ENCODE assay signal across 22 cellular contexts in the genomic region with DNA sequence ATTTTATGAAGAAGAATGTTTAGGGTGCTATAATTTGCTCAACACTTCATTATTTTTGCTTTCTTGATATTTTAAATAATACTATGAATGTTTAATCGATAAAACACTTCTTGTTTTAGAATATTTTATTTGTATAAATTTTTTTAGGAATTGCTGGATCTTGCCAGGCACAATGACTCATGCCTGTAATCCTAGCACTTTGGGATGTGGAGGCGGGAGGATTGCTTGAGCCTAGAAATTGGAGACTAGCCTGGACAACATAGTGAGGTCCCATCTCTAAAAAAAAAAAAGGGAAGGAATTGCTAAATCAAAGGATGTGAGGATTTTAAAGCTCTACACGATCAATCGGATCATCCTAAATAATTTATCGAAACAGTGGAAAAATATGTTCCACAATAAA. TPM values are rescaled to one million over a fixed set of nuclear protein-coding genes. Genes with fewer than 3 reads are reported as not detected.
A peak's percentile ranks its signal among the peaks of the same experiment; 100 is the strongest.
DNase-seq lines count a peak whose midpoint lies in the region; ATAC-seq, FAIRE-seq and TF ChIP-seq lines count a peak whose summit lies in the region.
"Had no signal": no experiment of that assay in that cellular context is flagged by ENCODE, and none has a peak within 500 bp of the region (broad histone marks: within the 10 kb centered on the region; RNA-seq: fewer than 3 reads in every experiment).

No MANE protein-coding gene starts in this region.

- TF ChIP-seq POLR2A in endothelial cell of umbilical vein (IDR thresholded peaks at IDR 0.05; ENCODE audit: low read depth, low read length), result no peak

- POLR2A ChIA-PET in endothelial cell of umbilical vein (lab: Charles Lee), result no interaction called here

- ATAC-seq in HG03025 (IDR thresholded peaks at IDR 0.05; ENCODE audit: low FRiP score, unreplicated experiment), result no peak
- ATAC-seq: HCT116, Panc1 had no signal

- H3K4me2 ChIP-seq in endothelial cell of umbilical vein (ENCODE audit: insufficient read depth, low read length), result no peak overlapping the region
- H3K4me2 ChIP-seq: SK-N-SH had no signal

- no peak overlapping the region for H3K4me3 ChIP-seq in endothelial cell of umbilical vein (replicated peaks in 1 of 3; ENCODE audit: insufficient read depth in 1 of 3, low read depth in 1 of 3, low read length in 3 of 3)
- no peak overlapping the region for H3K4me3 ChIP-seq in fibroblast of the aortic adventitia (ENCODE audit: low read depth, low read length)
- H3K4me3 ChIP-seq in kidney (ENCODE audit: low read length in 2 of 2), result no peak overlapping the region

- no peak overlapping the region for H3K9ac ChIP-seq in endothelial cell of umbilical vein (replicated peaks; ENCODE audit: extremely low read depth, insufficient read depth, low read length)
- H3K9ac ChIP-seq in kidney (ENCODE audit: low read length in 2 of 2), result no peak overlapping the region
- H3K9ac ChIP-seq: SK-N-SH had no signal

- H3K4me1 ChIP-seq in endothelial cell of umbilical vein (ENCODE audit: control insufficient read depth, extremely low read depth, insufficient read depth, low read length) (no peaks in the 10 kb centered on the region), kidney (ENCODE audit: control insufficient read depth in 1 of 2, insufficient read depth in 1 of 2, low read depth in 1 of 2, low read length in 2 of 2) (peaks cover under 1 to 12% of the 10 kb centered on the region in 2 donors)
- H3K4me1 ChIP-seq: BE2C had no signal

- H3K27ac ChIP-seq in endothelial cell of umbilical vein (ENCODE audit: insufficient read depth, low read depth, low read length) (no peak overlapping the region), kidney (ENCODE audit: low read depth in 2 of 2, low read length in 2 of 2) (no peak overlapping the region)

- BruUV-seq in endothelial cell of umbilical vein (replicated peaks; lab: Mats Ljungman, UMichigan), result no TSS peak

- H3K79me2 ChIP-seq in endothelial cell of umbilical vein (ENCODE audit: control insufficient read depth, insufficient read depth, low read length), result peaks cover 79% of the 10 kb centered on the region

- CTCF ChIA-PET in endothelial cell of umbilical vein (lab: Charles Lee), result no interaction called here

- H4K20me1 ChIP-seq in endothelial cell of umbilical vein (replicated peaks; ENCODE audit: control insufficient read depth, extremely low read depth, insufficient read depth, low read length), result peaks cover 16% of the 10 kb centered on the region

- H3K9me3 ChIP-seq in endothelial cell of umbilical vein (replicated peaks; ENCODE audit: control insufficient read depth, insufficient read depth, low read length) (no peaks in the 10 kb centered on the region), kidney (ENCODE audit: control insufficient read depth in 1 of 2, low read length in 2 of 2) (no peaks in the 10 kb centered on the region)
- H3K9me3 ChIP-seq: BE2C, SK-N-SH had no signal

- intact Hi-C loops in endothelial cell of umbilical vein (cut with micrococcal nuclease), result loop anchor here (1.0 kb wide), 1 partner anchor 8 kb away; no protein-coding TSS in a partner anchor
- intact Hi-C loops in kidney (cut with DNase I), result no loop called here

- FAIRE-seq in endothelial cell of umbilical vein (lab: Jason Lieb, UNC) (no peak), kidney (lab: Jason Lieb, UNC) (no peak)
- FAIRE-seq: A204.1, D721Med had no signal

- H3K27me3 ChIP-seq in endothelial cell of umbilical vein (ENCODE audit: control insufficient read depth in 2 of 2, insufficient read depth in 2 of 2, low read length in 2 of 2), result no peaks in the 10 kb centered on the region
- H3K27me3 ChIP-seq: BE2C had no signal

- peak; percentile 15 for DNase-seq in ELR (ENCODE audit: low read depth)
- DNase-seq in LHCN-M2 (ENCODE audit: low read depth), result peak; percentile 28
- DNase-seq in endothelial cell of umbilical vein (ENCODE audit: low read depth, low spot score), result no peak
- peak; percentile 51 for DNase-seq in fibroblast of the aortic adventitia (ENCODE audit: low read depth)
- DNase-seq in DMS114 treated with DMSO at 0.1 percent for 48 hours (lab: John Stamatoyannopoulos, UW; ENCODE audit: unreplicated experiment), result no peak
- no peak for DNase-seq in kidney
- DNase-seq: BE2C, GOT3, KBM-7, MV-4-11, NCI-H1105 treated with DMSO at 0.1 percent for 48 hours, NCI-H2029 treated with DMSO at 0.1 percent for 48 hours, NCI-H345, NCI-H524 treated with DMSO at 0.1 percent for 48 hours, NCI-H82, SIG-M5, SK-N-SH had no signal

- no peaks in the 10 kb centered on the region for H3K9me1 ChIP-seq in endothelial cell of umbilical vein (replicated peaks; ENCODE audit: control insufficient read depth, extremely low read depth, insufficient read depth, low read length)

- no peaks in the 10 kb centered on the region for H3K36me3 ChIP-seq in endothelial cell of umbilical vein (ENCODE audit: control insufficient read depth in 2 of 2, extremely low read depth in 1 of 2, insufficient read depth in 2 of 2, low read length in 2 of 2)
- H3K36me3 ChIP-seq in kidney (ENCODE audit: control insufficient read depth in 1 of 2, insufficient read depth in 2 of 2, low read length in 2 of 2), result no peaks in the 10 kb centered on the region
- H3K36me3 ChIP-seq: BE2C had no signal

- TF ChIP-seq CTCF in endothelial cell of umbilical vein (IDR thresholded peaks at IDR 0.05; ENCODE audit: extremely low read depth in 1 of 2, insufficient read depth in 1 of 2, low read depth in 1 of 2, low read length in 2 of 2), result no peak
- no peak for TF ChIP-seq CTCF in fibroblast of the aortic adventitia (IDR thresholded peaks at IDR 0.05; ENCODE audit: insufficient read depth, low read length)
- TF ChIP-seq CTCF in kidney (IDR thresholded peaks at IDR 0.05; ENCODE audit: borderline replicate concordance, extremely low read depth, insufficient read depth), result no peak

- H2AFZ ChIP-seq in endothelial cell of umbilical vein (ENCODE audit: low read depth, low read length), result no peak overlapping the region

- dilution Hi-C loops in endothelial cell of umbilical vein (cut with MboI; ENCODE audit: extremely low pct_ligation_motif_present, low sequenced_read_pairs), result no loop called here

TF ChIP-seq in endothelial cell of umbilical vein, 7 proteins besides CTCF, POLR2A, EP300 and RAD21:
- TF ChIP-seq POLR2AphosphoS5 (IDR thresholded peaks at IDR 0.05; ENCODE audit: insufficient read depth, low read depth, low read length) (no peak), EZH2 (IDR thresholded peaks at IDR 0.05; ENCODE audit: borderline replicate concordance, low read depth, low read length, severe bottlenecking) (no peak), GATA2 (IDR thresholded peaks at IDR 0.05; ENCODE audit: insufficient read depth, insufficient read length, low read depth, low read length) (no peak), JUN (IDR thresholded peaks at IDR 0.05; ENCODE audit: borderline replicate concordance, insufficient read depth, insufficient read length, low read depth) (no peak), MYC (IDR thresholded peaks at IDR 0.05; ENCODE audit: low read depth, low read length) (no peak), FOS (IDR thresholded peaks at IDR 0.05; ENCODE audit: borderline replicate concordance, insufficient read depth, low read length) (peak; percentile 28)
- TF ChIP-seq, protein P1, sequence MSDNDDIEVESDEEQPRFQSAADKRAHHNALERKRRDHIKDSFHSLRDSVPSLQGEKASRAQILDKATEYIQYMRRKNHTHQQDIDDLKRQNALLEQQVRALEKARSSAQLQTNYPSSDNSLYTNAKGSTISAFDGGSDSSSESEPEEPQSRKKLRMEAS (IDR thresholded peaks at IDR 0.05; ENCODE audit: insufficient read depth, insufficient read length), result no peak

RNA-seq across cellular contexts. Expression of a gene that starts 17.6 kb away (rescaled TPM):
- 99.9 and 111 TPM in 2 replicates for total RNA-seq in LHCN-M2 (2014; rRNA removed)
- polyA plus RNA-seq in LHCN-M2 (2012), result 107 TPM
- total RNA-seq in endothelial cell of umbilical vein, result 82.9 and 94.4 TPM in 2 replicates
- polyA plus RNA-seq in endothelial cell of umbilical vein, result 75.2 and 96.3 TPM in 2 replicates
- 80.1 and 86.4 TPM in 2 replicates for polyA plus RNA-seq in endothelial cell of umbilical vein (2011; cell fraction: cytosol; rRNA removed)
- 35.0 and 38.1 TPM in 2 replicates for polyA plus RNA-seq in endothelial cell of umbilical vein (2011; cell fraction: nucleus; rRNA removed)
- 86.3 and 120 TPM in 2 replicates for polyA plus RNA-seq in endothelial cell of umbilical vein (2012)
- 220 and 243 TPM in 2 replicates for polyA minus RNA-seq in endothelial cell of umbilical vein
- 26.2 TPM for polyA minus RNA-seq in endothelial cell of umbilical vein (2011; cell fraction: cytosol; rRNA and poly(A)+ RNA removed)
- 31.8 and 44.9 TPM in 2 replicates for polyA minus RNA-seq in endothelial cell of umbilical vein (2011; cell fraction: nucleus; rRNA and poly(A)+ RNA removed)
- total RNA-seq in fibroblast of the aortic adventitia (ENCODE audit: low replicate concordance), result 78.1 and 112 TPM in 2 replicates
- 105 TPM for total RNA-seq in kidney
- 62.5 TPM for polyA plus RNA-seq in kidney (ENCODE audit: insufficient read depth, low read depth, low replicate concordance)

Comparison
In these comparisons a context has a peak if more than half of its experiments do, and no peak if none do; other contexts are left out.
1. DNase-seq: peak in ELR (single experiment), LHCN-M2 (single experiment) and fibroblast of the aortic adventitia (single experiment); none in endothelial cell of umbilical vein (single experiment), DMS114 treated with DMSO at 0.1 percent for 48 hours (single experiment) and kidney (single experiment).